In the genomic region with DNA sequence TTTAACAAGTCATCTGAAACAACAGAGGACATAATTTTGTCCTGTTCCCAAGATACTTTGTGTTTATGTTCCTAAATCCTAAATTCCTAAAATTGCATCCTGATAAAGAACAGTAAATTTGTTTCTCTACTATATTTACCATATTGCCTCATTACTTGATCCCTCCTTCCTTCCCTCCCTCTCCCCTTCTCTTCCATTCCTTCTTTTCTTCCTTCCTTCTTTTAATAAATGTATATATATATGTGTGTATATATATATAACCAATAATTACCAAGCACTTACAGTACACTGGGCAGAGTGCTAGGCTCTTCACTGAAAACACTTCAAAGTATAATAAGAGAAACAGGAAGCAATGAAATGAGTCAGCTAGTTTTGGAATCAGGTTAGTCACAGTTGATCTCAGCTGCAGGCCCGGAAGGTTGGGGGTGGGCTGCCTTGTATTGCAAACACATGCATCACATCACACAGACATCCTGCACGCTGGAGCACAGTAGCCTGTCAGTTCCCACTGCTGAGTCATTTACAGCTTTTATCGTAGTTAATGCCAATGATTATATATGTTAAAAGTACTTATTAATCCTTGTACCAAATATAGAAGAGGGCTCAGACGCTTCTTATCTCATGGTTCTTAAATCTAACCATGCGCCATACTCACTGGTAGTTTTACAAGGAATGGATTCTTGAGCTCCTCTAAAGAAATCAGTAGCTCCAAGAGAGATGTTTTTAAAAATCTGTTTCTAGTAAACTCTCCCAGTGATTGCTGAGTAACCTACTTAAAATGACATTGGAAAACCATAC, we compare ENCODE assay signal across 1 cellular context.
TF ChIP-seq lines count a peak whose summit lies in the region.

No MANE protein-coding gene starts in this region.

TF ChIP-seq in K562, 482 proteins besides CTCF, POLR2A, EP300 and RAD21 (continued from another document and continues in another):
- TF ChIP-seq, protein P1, sequence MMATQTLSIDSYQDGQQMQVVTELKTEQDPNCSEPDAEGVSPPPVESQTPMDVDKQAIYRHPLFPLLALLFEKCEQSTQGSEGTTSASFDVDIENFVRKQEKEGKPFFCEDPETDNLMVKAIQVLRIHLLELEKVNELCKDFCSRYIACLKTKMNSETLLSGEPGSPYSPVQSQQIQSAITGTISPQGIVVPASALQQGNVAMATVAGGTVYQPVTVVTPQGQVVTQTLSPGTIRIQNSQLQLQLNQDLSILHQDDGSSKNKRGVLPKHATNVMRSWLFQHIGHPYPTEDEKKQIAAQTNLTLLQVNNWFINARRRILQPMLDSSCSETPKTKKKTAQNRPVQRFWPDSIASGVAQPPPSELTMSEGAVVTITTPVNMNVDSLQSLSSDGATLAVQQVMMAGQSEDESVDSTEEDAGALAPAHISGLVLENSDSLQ (IDR thresholded peaks at IDR 0.05) = peak; percentile 89
- TF ChIP-seq NR3C1 (CRISPR knock-in tag; IDR thresholded peaks at IDR 0.05) (no peak), HOXB6 (CRISPR knock-in tag; IDR thresholded peaks at IDR 0.05; ENCODE audit: borderline replicate concordance) (no peak), SMAD1 (IDR thresholded peaks at IDR 0.05; ENCODE audit: low read depth, low read length, partially characterized antibody) (peak; percentile 93), CREBBP (IDR thresholded peaks at IDR 0.05; ENCODE audit: low read depth, low read length) (no peak), NBN (IDR thresholded peaks at IDR 0.05; ENCODE audit: low read depth) (peak; percentile 93), SRF (CRISPR knock-in tag; IDR thresholded peaks at IDR 0.05) (peak in 1 of 2 experiments; percentile 38; a peak in 1 of 4 replicates), HEY1 (CRISPR knock-in tag; IDR thresholded peaks at IDR 0.05; ENCODE audit: borderline replicate concordance) (peak; percentile 10; the same call in 1 of the 2 replicates), ZNF444 (CRISPR knock-in tag; IDR thresholded peaks at IDR 0.05) (0 out of 2 replicates have a peak, but pooled peaks have one; percentile 11), STAT5A (IDR thresholded peaks at IDR 0.05; ENCODE audit: borderline replicate concordance, low read length) (peak; percentile 68; the same call in 1 of the 2 replicates), ATF1 (CRISPR knock-in tag; IDR thresholded peaks at IDR 0.05) (no peak), ATF1 (tag; IDR thresholded peaks at IDR 0.05) (peak; percentile 86), JUND (IDR thresholded peaks at IDR 0.05; ENCODE audit: borderline replicate concordance, low read depth, low read length) (peak; percentile 96), JUND (tag; IDR thresholded peaks at IDR 0.05; ENCODE audit: borderline replicate concordance, low read depth, low read length) (peak; percentile 93; the same call in 2 of the 3 replicates), TCF7 (IDR thresholded peaks at IDR 0.05; ENCODE audit: borderline replicate concordance) (peak; percentile 92), CREB1 (IDR thresholded peaks at IDR 0.05) (peak; percentile 73), CREB1 (CRISPR knock-in tag; IDR thresholded peaks at IDR 0.05) (no peak), ZNF512 (tag; IDR thresholded peaks at IDR 0.05) (peak; percentile 97), ZNF3 (CRISPR knock-in tag; IDR thresholded peaks at IDR 0.05) (peak; percentile 71), TBL1XR1 (IDR thresholded peaks at IDR 0.05; ENCODE audit: low read length in 2 of 2) (peak in 1 of 2 experiments; percentile 81; a peak in 2 of 4 replicates), ZNF592 (IDR thresholded peaks at IDR 0.05) (peak; percentile 85), SMARCC2 (IDR thresholded peaks at IDR 0.05; ENCODE audit: low read depth) (peak; percentile 89; the same call in 1 of the 2 replicates), PRMT5 (CRISPR knock-in tag; IDR thresholded peaks at IDR 0.05) (no peak), ELK1 (CRISPR knock-in tag; IDR thresholded peaks at IDR 0.05) (no peak), ZNF766 (CRISPR knock-in tag; conservative IDR thresholded peaks at IDR 0.05) (0 out of 2 replicates have a peak, but pooled peaks have one; percentile 59), ELF2 (CRISPR knock-in tag; IDR thresholded peaks at IDR 0.05) (no peak), C11orf30 (IDR thresholded peaks at IDR 0.05; ENCODE audit: low read depth) (peak; percentile 98), RBM15 (IDR thresholded peaks at IDR 0.05; ENCODE audit: insufficient read depth, low read length) (no peak), ZFPM2 (CRISPR knock-in tag; IDR thresholded peaks at IDR 0.05) (0 out of 2 replicates have a peak, but pooled peaks have one; percentile 58), SUPT5H (IDR thresholded peaks at IDR 0.05) (peak; percentile 71), ZNF740 (CRISPR knock-in tag; IDR thresholded peaks at IDR 0.05) (0 out of 2 replicates have a peak, but pooled peaks have one; percentile 32), ZNF740 (tag; IDR thresholded peaks at IDR 0.05) (peak in 1 of 2 experiments; percentile 68; a peak in 2 of 4 replicates), NCOA4 (IDR thresholded peaks at IDR 0.05; ENCODE audit: partially characterized antibody) (no peak)
- TF ChIP-seq, protein P2, sequence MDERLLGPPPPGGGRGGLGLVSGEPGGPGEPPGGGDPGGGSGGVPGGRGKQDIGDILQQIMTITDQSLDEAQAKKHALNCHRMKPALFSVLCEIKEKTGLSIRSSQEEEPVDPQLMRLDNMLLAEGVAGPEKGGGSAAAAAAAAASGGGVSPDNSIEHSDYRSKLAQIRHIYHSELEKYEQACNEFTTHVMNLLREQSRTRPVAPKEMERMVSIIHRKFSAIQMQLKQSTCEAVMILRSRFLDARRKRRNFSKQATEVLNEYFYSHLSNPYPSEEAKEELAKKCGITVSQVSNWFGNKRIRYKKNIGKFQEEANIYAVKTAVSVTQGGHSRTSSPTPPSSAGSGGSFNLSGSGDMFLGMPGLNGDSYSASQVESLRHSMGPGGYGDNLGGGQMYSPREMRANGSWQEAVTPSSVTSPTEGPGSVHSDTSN (CRISPR knock-in tag; IDR thresholded peaks at IDR 0.05; ENCODE audit: low read depth) = no peak
- TF ChIP-seq, protein P2 (tag; conservative IDR thresholded peaks at IDR 0.05; ENCODE audit: low read depth) = peak; percentile 80
- TF ChIP-seq, protein P3, sequence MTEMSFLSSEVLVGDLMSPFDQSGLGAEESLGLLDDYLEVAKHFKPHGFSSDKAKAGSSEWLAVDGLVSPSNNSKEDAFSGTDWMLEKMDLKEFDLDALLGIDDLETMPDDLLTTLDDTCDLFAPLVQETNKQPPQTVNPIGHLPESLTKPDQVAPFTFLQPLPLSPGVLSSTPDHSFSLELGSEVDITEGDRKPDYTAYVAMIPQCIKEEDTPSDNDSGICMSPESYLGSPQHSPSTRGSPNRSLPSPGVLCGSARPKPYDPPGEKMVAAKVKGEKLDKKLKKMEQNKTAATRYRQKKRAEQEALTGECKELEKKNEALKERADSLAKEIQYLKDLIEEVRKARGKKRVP (CRISPR knock-in tag; IDR thresholded peaks at IDR 0.05) = peak; percentile 91
- TF ChIP-seq, protein P4, sequence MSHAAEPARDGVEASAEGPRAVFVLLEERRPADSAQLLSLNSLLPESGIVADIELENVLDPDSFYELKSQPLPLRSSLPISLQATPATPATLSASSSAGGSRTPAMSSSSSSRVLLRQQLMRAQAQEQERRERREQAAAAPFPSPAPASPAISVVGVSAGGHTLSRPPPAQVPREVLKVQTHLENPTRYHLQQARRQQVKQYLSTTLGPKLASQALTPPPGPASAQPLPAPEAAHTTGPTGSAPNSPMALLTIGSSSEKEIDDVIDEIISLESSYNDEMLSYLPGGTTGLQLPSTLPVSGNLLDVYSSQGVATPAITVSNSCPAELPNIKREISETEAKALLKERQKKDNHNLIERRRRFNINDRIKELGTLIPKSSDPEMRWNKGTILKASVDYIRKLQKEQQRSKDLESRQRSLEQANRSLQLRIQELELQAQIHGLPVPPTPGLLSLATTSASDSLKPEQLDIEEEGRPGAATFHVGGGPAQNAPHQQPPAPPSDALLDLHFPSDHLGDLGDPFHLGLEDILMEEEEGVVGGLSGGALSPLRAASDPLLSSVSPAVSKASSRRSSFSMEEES (CRISPR knock-in tag; IDR thresholded peaks at IDR 0.05) = no peak
- TF ChIP-seq, protein P5, sequence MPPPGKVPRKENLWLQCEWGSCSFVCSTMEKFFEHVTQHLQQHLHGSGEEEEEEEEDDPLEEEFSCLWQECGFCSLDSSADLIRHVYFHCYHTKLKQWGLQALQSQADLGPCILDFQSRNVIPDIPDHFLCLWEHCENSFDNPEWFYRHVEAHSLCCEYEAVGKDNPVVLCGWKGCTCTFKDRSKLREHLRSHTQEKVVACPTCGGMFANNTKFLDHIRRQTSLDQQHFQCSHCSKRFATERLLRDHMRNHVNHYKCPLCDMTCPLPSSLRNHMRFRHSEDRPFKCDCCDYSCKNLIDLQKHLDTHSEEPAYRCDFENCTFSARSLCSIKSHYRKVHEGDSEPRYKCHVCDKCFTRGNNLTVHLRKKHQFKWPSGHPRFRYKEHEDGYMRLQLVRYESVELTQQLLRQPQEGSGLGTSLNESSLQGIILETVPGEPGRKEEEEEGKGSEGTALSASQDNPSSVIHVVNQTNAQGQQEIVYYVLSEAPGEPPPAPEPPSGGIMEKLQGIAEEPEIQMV (tag; conservative IDR thresholded peaks at IDR 0.05; ENCODE audit: low read depth) = peak; percentile 59; the same call in 1 of the 2 replicates
